ENCODE assay signal across 29 cellular contexts in genomic region chr7:32531402-32531801, GRCh38.
"Had no signal": no experiment of that assay in that cellular context is flagged by ENCODE, and none has a peak within 500 bp of the region (broad histone marks: within the 10 kb centered on the region; RNA-seq: fewer than 3 reads in every experiment).

No MANE protein-coding gene starts in this region.

- FAIRE-seq: keratinocyte, small intestine had no signal

- H3K9ac ChIP-seq: neural progenitor cell had no signal

- H3K4me3 ChIP-seq: left lung, lower lobe of right lung, neural progenitor cell, ovary, sigmoid colon, spleen, suprapubic skin, thoracic aorta, tibial artery, vagina had no signal

- H3K36me3 ChIP-seq: lower lobe of right lung, neural progenitor cell, ovary, sigmoid colon, thoracic aorta, tibial artery, vagina had no signal

- H3K27me3 ChIP-seq: left lung, neural progenitor cell, neutrophil, ovary, sigmoid colon, spleen, suprapubic skin, tibial artery, vagina had no signal

- H3K27me3 Mint-ChIP-seq: naive B cell; progenitor cell of endocrine pancreas; stimulated activated naive CD8-positive, alpha-beta T cell treated with anti-CD3 and anti-CD28 coated beads, Interleukin-15, Interleukin-2, amounts not matched to agents 100 ng/mL and 50 ng/mL, for 24 hours; type B pancreatic cell had no signal

- H3K4me3 Mint-ChIP-seq: mesothelial cell of epicardium; naive B cell; natural killer cell; nephron progenitor cell; neural progenitor cell; stimulated activated effector memory CD8-positive, alpha-beta T cell treated with anti-CD3 and anti-CD28 coated beads, Interleukin-12 subunit alpha, Interleukin-12 subunit beta, amount 100 ng/mL, for 72 hours; stimulated activated naive CD8-positive, alpha-beta T cell treated with anti-CD3 and anti-CD28 coated beads, Interleukin-15, Interleukin-2, amounts not matched to agents 100 ng/mL and 50 ng/mL, for 24 hours; type B pancreatic cell had no signal

- H3K36me3 Mint-ChIP-seq: naive B cell; natural killer cell; stimulated activated effector memory CD8-positive, alpha-beta T cell treated with anti-CD3 and anti-CD28 coated beads, Interleukin-12 subunit alpha, Interleukin-12 subunit beta, amount 100 ng/mL, for 72 hours had no signal

- H3K4me1 ChIP-seq: neural progenitor cell had no signal

- ATAC-seq: left lung; lower lobe of right lung; natural killer cell; right cardiac atrium; stimulated activated effector memory CD8-positive, alpha-beta T cell treated with anti-CD3 and anti-CD28 coated beads, Interleukin-12 subunit alpha, Interleukin-12 subunit beta, amount 100 ng/mL, for 72 hours had no signal

- H2AFZ ChIP-seq: neural progenitor cell had no signal

- H3K27ac ChIP-seq: left lung, lower lobe of right lung, neural progenitor cell, neutrophil, ovary, sigmoid colon, spleen, suprapubic skin, thoracic aorta, tibial artery, vagina had no signal

- H3K4me2 ChIP-seq: neural progenitor cell had no signal

- H3K9me3 Mint-ChIP-seq: mesothelial cell of epicardium; naive B cell; natural killer cell; nephron progenitor cell; stimulated activated effector memory CD8-positive, alpha-beta T cell treated with anti-CD3 and anti-CD28 coated beads, Interleukin-12 subunit alpha, Interleukin-12 subunit beta, amount 100 ng/mL, for 72 hours; stimulated activated naive CD8-positive, alpha-beta T cell treated with anti-CD3 and anti-CD28 coated beads, Interleukin-15, Interleukin-2, amounts not matched to agents 100 ng/mL and 50 ng/mL, for 24 hours; type B pancreatic cell had no signal

- H3K4me1 Mint-ChIP-seq: neural progenitor cell had no signal

- H3K27ac Mint-ChIP-seq: mesothelial cell of epicardium; natural killer cell; neural progenitor cell; progenitor cell of endocrine pancreas; stimulated activated effector memory CD8-positive, alpha-beta T cell treated with anti-CD3 and anti-CD28 coated beads, Interleukin-12 subunit alpha, Interleukin-12 subunit beta, amount 100 ng/mL, for 72 hours; stimulated activated naive CD8-positive, alpha-beta T cell treated with anti-CD3 and anti-CD28 coated beads, Interleukin-15, Interleukin-2, amounts not matched to agents 100 ng/mL and 50 ng/mL, for 24 hours; type B pancreatic cell had no signal

- DNase-seq: hippocampal formation; kidney glomerular epithelial cell; left lung; lower lobe of right lung; mammary epithelial cell; mesendoderm; naive B cell; natural killer cell; nephron progenitor cell; occipital lobe; ovary; right cardiac atrium; sigmoid colon; small intestine; spleen; stimulated activated CD4-positive, alpha-beta T cell treated with anti-CD3 and anti-CD28 coated beads, Interleukin-4, amount 100 ng/mL, for 24 hours; stimulated activated naive CD4-positive, alpha-beta T cell; tibial artery had no signal

- H3K9me3 ChIP-seq: left lung, lower lobe of right lung, neutrophil, ovary, sigmoid colon, spleen, suprapubic skin, thoracic aorta, tibial artery, vagina had no signal
